ENCODE assay signal across 1 cellular context in the genomic region with DNA sequence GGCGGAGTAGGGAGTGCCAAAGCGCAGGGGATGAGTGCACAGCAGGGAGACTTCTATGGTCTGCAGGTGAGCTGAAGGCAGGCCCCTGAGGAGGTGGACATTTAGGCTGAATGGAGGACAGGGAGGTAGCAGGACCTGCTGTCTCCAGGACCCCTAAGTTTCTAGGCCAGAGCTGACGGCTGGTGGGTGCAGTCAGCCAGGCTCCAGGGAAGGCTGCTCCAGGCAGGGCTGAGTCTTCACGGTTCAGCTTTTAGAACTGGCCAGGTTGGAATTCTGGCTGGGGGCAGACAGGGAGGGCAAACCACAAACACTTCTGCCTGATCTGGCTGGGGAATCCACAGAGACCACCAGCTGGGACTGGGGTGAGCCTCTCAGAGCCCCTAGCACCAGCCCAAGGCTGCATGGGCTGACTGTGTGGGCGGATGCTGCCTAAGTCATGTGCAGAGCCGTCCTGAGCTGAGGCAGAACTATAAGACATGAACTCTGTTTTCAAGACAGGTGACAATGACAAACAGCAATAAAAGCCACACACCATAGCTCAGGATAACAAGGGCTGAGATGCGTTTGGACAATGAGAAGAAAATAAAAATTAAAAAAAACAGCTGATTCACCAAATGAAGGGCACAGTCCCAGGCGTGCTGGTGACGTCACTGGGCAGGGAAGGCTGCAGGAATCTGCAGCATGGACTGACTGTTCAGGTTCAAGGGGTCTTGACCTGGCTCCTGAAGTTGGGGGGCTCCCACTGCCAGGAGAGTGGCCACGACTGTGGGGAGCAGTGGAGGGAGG.
TF ChIP-seq lines count a peak whose summit lies in the region.

No MANE protein-coding gene starts in this region.

TF ChIP-seq in HepG2, 621 proteins besides CTCF, POLR2A, EP300 and RAD21 (continued from another document and continues in another):
- TF ChIP-seq, protein P1, sequence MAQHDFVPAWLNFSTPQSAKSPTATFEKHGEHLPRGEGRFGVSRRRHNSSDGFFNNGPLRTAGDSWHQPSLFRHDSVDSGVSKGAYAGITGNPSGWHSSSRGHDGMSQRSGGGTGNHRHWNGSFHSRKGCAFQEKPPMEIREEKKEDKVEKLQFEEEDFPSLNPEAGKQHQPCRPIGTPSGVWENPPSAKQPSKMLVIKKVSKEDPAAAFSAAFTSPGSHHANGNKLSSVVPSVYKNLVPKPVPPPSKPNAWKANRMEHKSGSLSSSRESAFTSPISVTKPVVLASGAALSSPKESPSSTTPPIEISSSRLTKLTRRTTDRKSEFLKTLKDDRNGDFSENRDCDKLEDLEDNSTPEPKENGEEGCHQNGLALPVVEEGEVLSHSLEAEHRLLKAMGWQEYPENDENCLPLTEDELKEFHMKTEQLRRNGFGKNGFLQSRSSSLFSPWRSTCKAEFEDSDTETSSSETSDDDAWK (CRISPR knock-in tag; IDR thresholded peaks at IDR 0.05): no peak
- TF ChIP-seq, protein P2, sequence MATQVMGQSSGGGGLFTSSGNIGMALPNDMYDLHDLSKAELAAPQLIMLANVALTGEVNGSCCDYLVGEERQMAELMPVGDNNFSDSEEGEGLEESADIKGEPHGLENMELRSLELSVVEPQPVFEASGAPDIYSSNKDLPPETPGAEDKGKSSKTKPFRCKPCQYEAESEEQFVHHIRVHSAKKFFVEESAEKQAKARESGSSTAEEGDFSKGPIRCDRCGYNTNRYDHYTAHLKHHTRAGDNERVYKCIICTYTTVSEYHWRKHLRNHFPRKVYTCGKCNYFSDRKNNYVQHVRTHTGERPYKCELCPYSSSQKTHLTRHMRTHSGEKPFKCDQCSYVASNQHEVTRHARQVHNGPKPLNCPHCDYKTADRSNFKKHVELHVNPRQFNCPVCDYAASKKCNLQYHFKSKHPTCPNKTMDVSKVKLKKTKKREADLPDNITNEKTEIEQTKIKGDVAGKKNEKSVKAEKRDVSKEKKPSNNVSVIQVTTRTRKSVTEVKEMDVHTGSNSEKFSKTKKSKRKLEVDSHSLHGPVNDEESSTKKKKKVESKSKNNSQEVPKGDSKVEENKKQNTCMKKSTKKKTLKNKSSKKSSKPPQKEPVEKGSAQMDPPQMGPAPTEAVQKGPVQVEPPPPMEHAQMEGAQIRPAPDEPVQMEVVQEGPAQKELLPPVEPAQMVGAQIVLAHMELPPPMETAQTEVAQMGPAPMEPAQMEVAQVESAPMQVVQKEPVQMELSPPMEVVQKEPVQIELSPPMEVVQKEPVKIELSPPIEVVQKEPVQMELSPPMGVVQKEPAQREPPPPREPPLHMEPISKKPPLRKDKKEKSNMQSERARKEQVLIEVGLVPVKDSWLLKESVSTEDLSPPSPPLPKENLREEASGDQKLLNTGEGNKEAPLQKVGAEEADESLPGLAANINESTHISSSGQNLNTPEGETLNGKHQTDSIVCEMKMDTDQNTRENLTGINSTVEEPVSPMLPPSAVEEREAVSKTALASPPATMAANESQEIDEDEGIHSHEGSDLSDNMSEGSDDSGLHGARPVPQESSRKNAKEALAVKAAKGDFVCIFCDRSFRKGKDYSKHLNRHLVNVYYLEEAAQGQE (IDR thresholded peaks at IDR 0.05; ENCODE audit: borderline replicate concordance in 1 of 2, low read depth in 1 of 2, low read length in 2 of 2): no peak
- TF ChIP-seq, protein P3, sequence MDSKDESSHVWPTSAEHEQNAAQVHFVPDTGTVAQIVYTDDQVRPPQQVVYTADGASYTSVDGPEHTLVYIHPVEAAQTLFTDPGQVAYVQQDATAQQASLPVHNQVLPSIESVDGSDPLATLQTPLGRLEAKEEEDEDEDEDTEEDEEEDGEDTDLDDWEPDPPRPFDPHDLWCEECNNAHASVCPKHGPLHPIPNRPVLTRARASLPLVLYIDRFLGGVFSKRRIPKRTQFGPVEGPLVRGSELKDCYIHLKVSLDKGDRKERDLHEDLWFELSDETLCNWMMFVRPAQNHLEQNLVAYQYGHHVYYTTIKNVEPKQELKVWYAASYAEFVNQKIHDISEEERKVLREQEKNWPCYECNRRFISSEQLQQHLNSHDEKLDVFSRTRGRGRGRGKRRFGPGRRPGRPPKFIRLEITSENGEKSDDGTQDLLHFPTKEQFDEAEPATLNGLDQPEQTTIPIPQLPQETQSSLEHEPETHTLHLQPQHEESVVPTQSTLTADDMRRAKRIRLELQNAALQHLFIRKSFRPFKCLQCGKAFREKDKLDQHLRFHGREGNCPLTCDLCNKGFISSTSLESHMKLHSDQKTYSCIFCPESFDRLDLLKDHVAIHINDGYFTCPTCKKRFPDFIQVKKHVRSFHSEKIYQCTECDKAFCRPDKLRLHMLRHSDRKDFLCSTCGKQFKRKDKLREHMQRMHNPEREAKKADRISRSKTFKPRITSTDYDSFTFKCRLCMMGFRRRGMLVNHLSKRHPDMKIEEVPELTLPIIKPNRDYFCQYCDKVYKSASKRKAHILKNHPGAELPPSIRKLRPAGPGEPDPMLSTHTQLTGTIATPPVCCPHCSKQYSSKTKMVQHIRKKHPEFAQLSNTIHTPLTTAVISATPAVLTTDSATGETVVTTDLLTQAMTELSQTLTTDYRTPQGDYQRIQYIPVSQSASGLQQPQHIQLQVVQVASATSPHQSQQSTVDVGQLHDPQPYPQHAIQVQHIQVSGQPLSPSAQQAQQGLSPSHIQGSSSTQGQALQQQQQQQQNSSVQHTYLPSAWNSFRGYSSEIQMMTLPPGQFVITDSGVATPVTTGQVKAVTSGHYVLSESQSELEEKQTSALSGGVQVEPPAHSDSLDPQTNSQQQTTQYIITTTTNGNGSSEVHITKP (CRISPR knock-in tag; IDR thresholded peaks at IDR 0.05; ENCODE audit: low read depth): no peak
- TF ChIP-seq ZNF772 (CRISPR knock-in tag; IDR thresholded peaks at IDR 0.05) (no peak; the same call in 1 of the 2 replicates), PRPF4 (IDR thresholded peaks at IDR 0.05; ENCODE audit: low read depth, low read length, poor library complexity, severe bottlenecking) (no peak), ZNF207 (IDR thresholded peaks at IDR 0.05; ENCODE audit: borderline replicate concordance) (no peak), SALL2 (CRISPR knock-in tag; IDR thresholded peaks at IDR 0.05) (no peak; the same call in 1 of the 2 replicates), ZNF629 (CRISPR knock-in tag; conservative IDR thresholded peaks at IDR 0.05) (no peak), ZNF329 (CRISPR knock-in tag; IDR thresholded peaks at IDR 0.05; ENCODE audit: low read depth) (0 out of 2 replicates have a peak, but pooled peaks have one; percentile 75), SRSF1 (optimal IDR thresholded peaks at IDR 0.05; ENCODE audit: low read depth, low read length) (no peak), ZNF552 (CRISPR knock-in tag; IDR thresholded peaks at IDR 0.05; ENCODE audit: borderline replicate concordance) (no peak), DNMT3B (CRISPR knock-in tag; conservative IDR thresholded peaks at IDR 0.05) (no peak), REXO4 (CRISPR knock-in tag; IDR thresholded peaks at IDR 0.05; ENCODE audit: borderline replicate concordance) (no peak), KLF15 (CRISPR knock-in tag; IDR thresholded peaks at IDR 0.05; ENCODE audit: borderline replicate concordance) (no peak), ZNF24 (IDR thresholded peaks at IDR 0.05) (no peak), TBP (CRISPR knock-in tag; IDR thresholded peaks at IDR 0.05) (no peak), ARNT2 (CRISPR knock-in tag; IDR thresholded peaks at IDR 0.05; ENCODE audit: low read depth) (peak; percentile 40; the same call in 1 of the 2 replicates), ZFP62 (CRISPR knock-in tag; IDR thresholded peaks at IDR 0.05) (no peak), ZNF788 (CRISPR knock-in tag; IDR thresholded peaks at IDR 0.05; ENCODE audit: borderline replicate concordance) (no peak), TP53 (CRISPR knock-in tag; conservative IDR thresholded peaks at IDR 0.05) (no peak), ZNF441 (CRISPR knock-in tag; IDR thresholded peaks at IDR 0.05; ENCODE audit: borderline replicate concordance) (0 out of 2 replicates have a peak, but pooled peaks have one; percentile 14), ZNF703 (CRISPR knock-in tag; IDR thresholded peaks at IDR 0.05; ENCODE audit: borderline replicate concordance) (no peak), ZNF143 (CRISPR knock-in tag; IDR thresholded peaks at IDR 0.05) (0 out of 2 replicates have a peak, but pooled peaks have one; percentile 22), ZNF180 (CRISPR knock-in tag; IDR thresholded peaks at IDR 0.05; ENCODE audit: borderline replicate concordance, low read depth) (no peak), ZNF333 (CRISPR knock-in tag; IDR thresholded peaks at IDR 0.05; ENCODE audit: borderline replicate concordance) (no peak), POLR2AphosphoS2 (IDR thresholded peaks at IDR 0.05; ENCODE audit: low read depth, low read length) (no peak), ZBTB42 (CRISPR knock-in tag; IDR thresholded peaks at IDR 0.05) (no peak), ZNF782 (CRISPR knock-in tag; IDR thresholded peaks at IDR 0.05; ENCODE audit: borderline replicate concordance) (no peak), MZF1 (CRISPR knock-in tag; IDR thresholded peaks at IDR 0.05; ENCODE audit: borderline replicate concordance) (no peak), TCF7 (IDR thresholded peaks at IDR 0.05; ENCODE audit: low read depth) (no peak)
- TF ChIP-seq, protein P4, sequence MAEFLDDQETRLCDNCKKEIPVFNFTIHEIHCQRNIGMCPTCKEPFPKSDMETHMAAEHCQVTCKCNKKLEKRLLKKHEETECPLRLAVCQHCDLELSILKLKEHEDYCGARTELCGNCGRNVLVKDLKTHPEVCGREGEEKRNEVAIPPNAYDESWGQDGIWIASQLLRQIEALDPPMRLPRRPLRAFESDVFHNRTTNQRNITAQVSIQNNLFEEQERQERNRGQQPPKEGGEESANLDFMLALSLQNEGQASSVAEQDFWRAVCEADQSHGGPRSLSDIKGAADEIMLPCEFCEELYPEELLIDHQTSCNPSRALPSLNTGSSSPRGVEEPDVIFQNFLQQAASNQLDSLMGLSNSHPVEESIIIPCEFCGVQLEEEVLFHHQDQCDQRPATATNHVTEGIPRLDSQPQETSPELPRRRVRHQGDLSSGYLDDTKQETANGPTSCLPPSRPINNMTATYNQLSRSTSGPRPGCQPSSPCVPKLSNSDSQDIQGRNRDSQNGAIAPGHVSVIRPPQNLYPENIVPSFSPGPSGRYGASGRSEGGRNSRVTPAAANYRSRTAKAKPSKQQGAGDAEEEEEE (CRISPR knock-in tag; IDR thresholded peaks at IDR 0.05; ENCODE audit: borderline replicate concordance): no peak
- TF ChIP-seq, protein P5, sequence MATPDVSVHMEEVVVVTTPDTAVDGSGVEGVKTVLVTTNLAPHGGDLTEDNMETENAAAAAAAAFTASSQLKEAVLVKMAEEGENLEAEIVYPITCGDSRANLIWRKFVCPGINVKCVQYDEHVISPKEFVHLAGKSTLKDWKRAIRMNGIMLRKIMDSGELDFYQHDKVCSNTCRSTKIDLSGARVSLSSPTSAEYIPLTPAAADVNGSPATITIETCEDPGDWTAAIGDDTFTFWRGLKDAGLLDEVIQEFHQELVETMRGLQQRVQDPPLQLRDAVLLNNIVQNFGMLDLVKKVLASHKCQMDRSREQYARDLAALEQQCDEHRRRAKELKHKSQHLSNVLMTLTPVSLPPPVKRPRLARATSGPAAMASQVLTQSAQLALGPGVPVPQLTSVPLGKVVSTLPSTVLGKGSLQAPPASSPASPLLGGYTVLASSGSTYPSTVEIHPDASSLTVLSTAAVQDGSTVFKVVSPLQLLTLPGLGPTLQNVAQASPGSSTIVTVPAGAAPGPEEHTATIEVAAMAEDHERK (CRISPR knock-in tag; IDR thresholded peaks at IDR 0.05; ENCODE audit: low read depth): no peak
- TF ChIP-seq, protein P6, sequence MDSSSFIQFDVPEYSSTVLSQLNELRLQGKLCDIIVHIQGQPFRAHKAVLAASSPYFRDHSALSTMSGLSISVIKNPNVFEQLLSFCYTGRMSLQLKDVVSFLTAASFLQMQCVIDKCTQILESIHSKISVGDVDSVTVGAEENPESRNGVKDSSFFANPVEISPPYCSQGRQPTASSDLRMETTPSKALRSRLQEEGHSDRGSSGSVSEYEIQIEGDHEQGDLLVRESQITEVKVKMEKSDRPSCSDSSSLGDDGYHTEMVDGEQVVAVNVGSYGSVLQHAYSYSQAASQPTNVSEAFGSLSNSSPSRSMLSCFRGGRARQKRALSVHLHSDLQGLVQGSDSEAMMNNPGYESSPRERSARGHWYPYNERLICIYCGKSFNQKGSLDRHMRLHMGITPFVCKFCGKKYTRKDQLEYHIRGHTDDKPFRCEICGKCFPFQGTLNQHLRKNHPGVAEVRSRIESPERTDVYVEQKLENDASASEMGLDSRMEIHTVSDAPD (CRISPR knock-in tag; IDR thresholded peaks at IDR 0.05): no peak
- TF ChIP-seq, protein P7, sequence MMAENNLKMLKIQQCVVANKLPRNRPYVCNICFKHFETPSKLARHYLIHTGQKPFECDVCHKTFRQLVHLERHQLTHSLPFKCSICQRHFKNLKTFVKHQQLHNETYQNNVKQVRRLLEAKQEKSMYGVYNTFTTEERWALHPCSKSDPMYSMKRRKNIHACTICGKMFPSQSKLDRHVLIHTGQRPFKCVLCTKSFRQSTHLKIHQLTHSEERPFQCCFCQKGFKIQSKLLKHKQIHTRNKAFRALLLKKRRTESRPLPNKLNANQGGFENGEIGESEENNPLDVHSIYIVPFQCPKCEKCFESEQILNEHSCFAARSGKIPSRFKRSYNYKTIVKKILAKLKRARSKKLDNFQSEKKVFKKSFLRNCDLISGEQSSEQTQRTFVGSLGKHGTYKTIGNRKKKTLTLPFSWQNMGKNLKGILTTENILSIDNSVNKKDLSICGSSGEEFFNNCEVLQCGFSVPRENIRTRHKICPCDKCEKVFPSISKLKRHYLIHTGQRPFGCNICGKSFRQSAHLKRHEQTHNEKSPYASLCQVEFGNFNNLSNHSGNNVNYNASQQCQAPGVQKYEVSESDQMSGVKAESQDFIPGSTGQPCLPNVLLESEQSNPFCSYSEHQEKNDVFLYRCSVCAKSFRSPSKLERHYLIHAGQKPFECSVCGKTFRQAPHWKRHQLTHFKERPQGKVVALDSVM (CRISPR knock-in tag; IDR thresholded peaks at IDR 0.05): no peak
- TF ChIP-seq, protein P8, sequence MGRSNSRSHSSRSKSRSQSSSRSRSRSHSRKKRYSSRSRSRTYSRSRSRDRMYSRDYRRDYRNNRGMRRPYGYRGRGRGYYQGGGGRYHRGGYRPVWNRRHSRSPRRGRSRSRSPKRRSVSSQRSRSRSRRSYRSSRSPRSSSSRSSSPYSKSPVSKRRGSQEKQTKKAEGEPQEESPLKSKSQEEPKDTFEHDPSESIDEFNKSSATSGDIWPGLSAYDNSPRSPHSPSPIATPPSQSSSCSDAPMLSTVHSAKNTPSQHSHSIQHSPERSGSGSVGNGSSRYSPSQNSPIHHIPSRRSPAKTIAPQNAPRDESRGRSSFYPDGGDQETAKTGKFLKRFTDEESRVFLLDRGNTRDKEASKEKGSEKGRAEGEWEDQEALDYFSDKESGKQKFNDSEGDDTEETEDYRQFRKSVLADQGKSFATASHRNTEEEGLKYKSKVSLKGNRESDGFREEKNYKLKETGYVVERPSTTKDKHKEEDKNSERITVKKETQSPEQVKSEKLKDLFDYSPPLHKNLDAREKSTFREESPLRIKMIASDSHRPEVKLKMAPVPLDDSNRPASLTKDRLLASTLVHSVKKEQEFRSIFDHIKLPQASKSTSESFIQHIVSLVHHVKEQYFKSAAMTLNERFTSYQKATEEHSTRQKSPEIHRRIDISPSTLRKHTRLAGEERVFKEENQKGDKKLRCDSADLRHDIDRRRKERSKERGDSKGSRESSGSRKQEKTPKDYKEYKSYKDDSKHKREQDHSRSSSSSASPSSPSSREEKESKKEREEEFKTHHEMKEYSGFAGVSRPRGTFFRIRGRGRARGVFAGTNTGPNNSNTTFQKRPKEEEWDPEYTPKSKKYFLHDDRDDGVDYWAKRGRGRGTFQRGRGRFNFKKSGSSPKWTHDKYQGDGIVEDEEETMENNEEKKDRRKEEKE (IDR thresholded peaks at IDR 0.05): no peak
- TF ChIP-seq, protein P9, sequence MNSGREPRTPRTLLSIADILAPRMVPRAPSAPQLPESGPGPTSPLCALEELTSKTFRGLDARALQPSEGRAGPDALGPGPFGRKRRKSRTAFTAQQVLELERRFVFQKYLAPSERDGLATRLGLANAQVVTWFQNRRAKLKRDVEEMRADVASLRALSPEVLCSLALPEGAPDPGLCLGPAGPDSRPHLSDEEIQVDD (CRISPR knock-in tag; IDR thresholded peaks at IDR 0.05; ENCODE audit: borderline replicate concordance): no peak
